9 cellular contexts compared by ENCODE assay signal in genomic region chr14:73567951-73568885, GRCh38. TPM values are rescaled to one million over a fixed set of nuclear protein-coding genes. Genes with fewer than 3 reads are reported as not detected.
DNase-seq lines count a peak whose midpoint lies in the region; ATAC-seq and TF ChIP-seq lines count a peak whose summit lies in the region.
"Had no signal": no experiment of that assay in that cellular context is flagged by ENCODE, and none has a peak within 500 bp of the region (broad histone marks: within the 10 kb centered on the region; RNA-seq: fewer than 3 reads in every experiment).

No MANE protein-coding gene starts in this region.

- H3F3A ChIP-seq in SK-N-SH (replicated peaks; ENCODE audit: insufficient read depth) = peaks cover 6% of the 10 kb centered on the region

- H3K9ac ChIP-seq in SK-N-SH = peak overlapping the region; percentile 91

- 90% methylated on average over 16 of the region's 16 CpGs for WGBS in SK-N-SH (ENCODE audit: low lambda C conversion rate)

- H3K79me2 ChIP-seq in SK-N-SH (ENCODE audit: insufficient read depth) = peaks cover 14% of the 10 kb centered on the region

- no peaks in the 10 kb centered on the region for H3K27me3 ChIP-seq in SK-N-SH (ENCODE audit: insufficient read depth)

- H3K27ac ChIP-seq in SK-N-SH (ENCODE audit: low read depth in 2 of 2, low read length in 1 of 2) = peak overlapping the region; percentile 70 to 88; a peak in 3 of 4 replicates

- POLR2A ChIA-PET in SK-N-SH (lab: Yijun Ruan, JAX) = interaction anchor here (0.6 to 2.2 kb wide), 8 partner anchors 11 to 257 kb away, joined by 3 to 8 read pairs (median 4); partner anchors contain the start of genes ACOT6 and RIOX1

- H4K20me1 ChIP-seq in SK-N-SH (ENCODE audit: insufficient read depth) = no peaks in the 10 kb centered on the region

- no peak for TF ChIP-seq RAD21 in SK-N-SH (IDR thresholded peaks at IDR 0.05; ENCODE audit: low read length)

- TF ChIP-seq CTCF in SK-N-SH (IDR thresholded peaks at IDR 0.05) = no peak
- no peak for TF ChIP-seq CTCF in epithelial cell of proximal tubule (conservative IDR thresholded peaks at IDR 0.05; ENCODE audit: low read depth, low read length)

- DNase-seq in NCI-H748 (lab: John Stamatoyannopoulos, UW; ENCODE audit: unreplicated experiment) = peak; percentile 13
- no peak for DNase-seq in NCI-H748 treated with DMSO at 0.1 percent for 48 hours (lab: John Stamatoyannopoulos, UW)
- no peak for DNase-seq in SK-N-SH
- no peak for DNase-seq in epithelial cell of proximal tubule (ENCODE audit: low read depth)
- DNase-seq in renal cortical epithelial cell (ENCODE audit: low read depth) = peak; percentile 59
- DNase-seq in occipital lobe (lab: John Stamatoyannopoulos, UW) = no peak

- no peaks in the 10 kb centered on the region for H3K36me3 ChIP-seq in SK-N-SH (replicated peaks in 1 of 2; ENCODE audit: control insufficient read depth in 1 of 2, insufficient read depth in 2 of 2, low read length in 1 of 2)

- peak overlapping the region; percentile 56 to 70 for H3K4me3 ChIP-seq in SK-N-SH (ENCODE audit: low read depth in 2 of 2, low read length in 1 of 2)
- H3K4me3 ChIP-seq in epithelial cell of proximal tubule (ENCODE audit: low read depth, low read length) = peak overlapping the region; percentile 68

- ATAC-seq in GM18498 (IDR thresholded peaks at IDR 0.05; ENCODE audit: unreplicated experiment) (no peak), GM19463 (IDR thresholded peaks at IDR 0.05; ENCODE audit: unreplicated experiment) (no peak)

- peak overlapping the region; percentile 74 for H3K4me2 ChIP-seq in SK-N-SH

- H2AFZ ChIP-seq in SK-N-SH (ENCODE audit: low read depth) = peak overlapping the region; percentile 98

- CTCF ChIA-PET in SK-N-SH (lab: Yijun Ruan, JAX) = interaction anchor here (0.6 to 2.3 kb wide), 3 partner anchors 60 to 300 kb away, joined by 3 to 10 read pairs (median 7); no protein-coding TSS in a partner anchor

- H3K4me1 ChIP-seq in SK-N-SH (ENCODE audit: control insufficient read depth in 1 of 2, insufficient read depth in 2 of 2, low read depth in 1 of 2, low read length in 1 of 2) = peaks cover 5 to 12% of the 10 kb centered on the region in 2 experiments; a peak in 3 of 4 replicates

- H3K9me3 ChIP-seq in SK-N-SH = no peaks in the 10 kb centered on the region

- no peak for TF ChIP-seq EP300 in SK-N-SH (IDR thresholded peaks at IDR 0.05; ENCODE audit: borderline replicate concordance in 1 of 2, low read depth in 1 of 2, low read length in 1 of 2)

- H3K9me2 ChIP-seq in SK-N-SH = no peaks in the 10 kb centered on the region

TF ChIP-seq in SK-N-SH, 30 proteins besides CTCF, POLR2A, EP300 and RAD21:
- TF ChIP-seq NFIC (IDR thresholded peaks at IDR 0.05; ENCODE audit: borderline replicate concordance) (no peak), ZBTB33 (IDR thresholded peaks at IDR 0.05; ENCODE audit: borderline replicate concordance, low read depth) (no peak), USF1 (IDR thresholded peaks at IDR 0.05; ENCODE audit: borderline replicate concordance, low read depth) (no peak), FOSL2 (IDR thresholded peaks at IDR 0.05; ENCODE audit: borderline replicate concordance, low read depth) (no peak), TCF12 (IDR thresholded peaks at IDR 0.05) (no peak), USF2 (IDR thresholded peaks at IDR 0.05; ENCODE audit: borderline replicate concordance, low read depth, low read length) (no peak), RXRA (IDR thresholded peaks at IDR 0.05; ENCODE audit: borderline replicate concordance, low read depth) (no peak), TEAD4 (IDR thresholded peaks at IDR 0.05; ENCODE audit: borderline replicate concordance, insufficient read depth) (no peak)

RNA-seq across cellular contexts. Expression of gene ACOT2, which starts 0.8 kb away (rescaled TPM):
- 45.6 and 46.7 TPM in 2 replicates for polyA plus RNA-seq in SK-N-SH (2012; rRNA removed)
- 27.4 and 37.8 TPM in 2 replicates for polyA plus RNA-seq in SK-N-SH (2012; cell fraction: cytosol; rRNA removed)
- 46.2 and 61.3 TPM in 2 replicates for polyA plus RNA-seq in SK-N-SH (2012; cell fraction: nucleus; rRNA removed)
- total RNA-seq in epithelial cell of proximal tubule (9.2 and 22.9 TPM in 2 replicates), renal cortical epithelial cell (20.8 and 36.7 TPM in 2 replicates), occipital lobe (36.0 TPM)

RNA-seq across cellular contexts. Expression of gene HEATR4, which starts 9.5 kb away (rescaled TPM):
- not detected in 2 replicates for polyA plus RNA-seq in SK-N-SH (2012; rRNA removed)
- polyA plus RNA-seq in SK-N-SH (2012; cell fraction: cytosol; rRNA removed) = not detected in 2 replicates
- not detected in 2 replicates for polyA plus RNA-seq in SK-N-SH (2012; cell fraction: nucleus; rRNA removed)
- total RNA-seq in epithelial cell of proximal tubule (0.06 and 0.07 TPM in 2 replicates), renal cortical epithelial cell (0.60 TPM in 1 of 2 replicates, not detected in the other), occipital lobe (1.4 TPM)

RNA-seq across cellular contexts. Expression of gene ACOT4, which starts 23.5 kb away (rescaled TPM):
- polyA plus RNA-seq in SK-N-SH (2012; rRNA removed) = 0.12 and 0.13 TPM in 2 replicates
- polyA plus RNA-seq in SK-N-SH (2012; cell fraction: cytosol; rRNA removed) = 0.12 and 0.16 TPM in 2 replicates
- 0.07 and 0.14 TPM in 2 replicates for polyA plus RNA-seq in SK-N-SH (2012; cell fraction: nucleus; rRNA removed)
- total RNA-seq in epithelial cell of proximal tubule (5.6 and 7.0 TPM in 2 replicates), renal cortical epithelial cell (2.7 and 6.3 TPM in 2 replicates), occipital lobe (1.7 TPM)

RNA-seq across cellular contexts. Expression of gene ACOT1, which starts 31.3 kb away (rescaled TPM):
- 4.2 and 5.4 TPM in 2 replicates for polyA plus RNA-seq in SK-N-SH (2012; rRNA removed)
- 3.5 and 4.8 TPM in 2 replicates for polyA plus RNA-seq in SK-N-SH (2012; cell fraction: cytosol; rRNA removed)
- 3.8 and 6.6 TPM in 2 replicates for polyA plus RNA-seq in SK-N-SH (2012; cell fraction: nucleus; rRNA removed)
- total RNA-seq in epithelial cell of proximal tubule (4.8 and 10.6 TPM in 2 replicates), renal cortical epithelial cell (4.2 and 8.5 TPM in 2 replicates), occipital lobe (3.3 TPM)

RNA-seq across cellular contexts. Expression of gene ACOT6, which starts 44.1 kb away (rescaled TPM):
- polyA plus RNA-seq in SK-N-SH (2012; rRNA removed) = not detected in 2 replicates
- polyA plus RNA-seq in SK-N-SH (2012; cell fraction: cytosol; rRNA removed) = not detected in 2 replicates
- not detected in 2 replicates for polyA plus RNA-seq in SK-N-SH (2012; cell fraction: nucleus; rRNA removed)
- total RNA-seq in epithelial cell of proximal tubule (0.07 TPM in 1 of 2 replicates, not detected in the other), renal cortical epithelial cell (not detected in 2 replicates), occipital lobe (not detected)
- total RNA-seq: subcutaneous adipose tissue had no signal

Comparison
In these comparisons a context has a peak if more than half of its experiments do, and no peak if none do; other contexts are left out.
1. DNase-seq: peak in NCI-H748 (single experiment) and renal cortical epithelial cell (single experiment); none in NCI-H748 treated with DMSO at 0.1 percent for 48 hours (single experiment), SK-N-SH (single experiment), epithelial cell of proximal tubule (single experiment) and occipital lobe (single experiment).